In genomic region chr2:7880561-7880960, GRCh38 we compare ENCODE assay signal across 2 cellular contexts.
TF ChIP-seq lines count a peak whose summit lies in the region.

No MANE protein-coding gene starts in this region.

TF ChIP-seq in GM23338, 12 proteins besides CTCF, POLR2A, EP300 and RAD21:
- no peak for TF ChIP-seq ZNF462 (CRISPR knock-in tag; IDR thresholded peaks at IDR 0.05)
- no peak for TF ChIP-seq ETS1 (IDR thresholded peaks at IDR 0.05)
- TF ChIP-seq STAT1 (IDR thresholded peaks at IDR 0.05; ENCODE audit: unreplicated experiment), result no peak
- TF ChIP-seq POLR2AphosphoS5 (IDR thresholded peaks at IDR 0.05; ENCODE audit: low read depth), result no peak
- no peak for TF ChIP-seq EZH2phosphoT487 (IDR thresholded peaks at IDR 0.05; ENCODE audit: unreplicated experiment)
- TF ChIP-seq ZNF114 (CRISPR knock-in tag; IDR thresholded peaks at IDR 0.05), result no peak
- TF ChIP-seq NANOG (IDR thresholded peaks at IDR 0.05; ENCODE audit: borderline replicate concordance), result no peak
- TF ChIP-seq REST (IDR thresholded peaks at IDR 0.05; ENCODE audit: unreplicated experiment), result no peak
- no peak for TF ChIP-seq EZH2 (IDR thresholded peaks at IDR 0.05; ENCODE audit: low read depth, unreplicated experiment)
- TF ChIP-seq ZNF331 (CRISPR knock-in tag; IDR thresholded peaks at IDR 0.05; ENCODE audit: low read depth), result no peak
TF ChIP-seq in GM23338: peak in this region for 0.

TF ChIP-seq in H1, 55 proteins besides CTCF, POLR2A, EP300 and RAD21:
- TF ChIP-seq TAF7 (optimal IDR thresholded peaks at IDR 0.05; ENCODE audit: borderline replicate concordance, low read depth, low read length) (peak; percentile 2), KDM1A (IDR thresholded peaks at IDR 0.05; ENCODE audit: borderline replicate concordance, low read length) (no peak), KDM5A (IDR thresholded peaks at IDR 0.05; ENCODE audit: low read length) (no peak), ZNF274 (IDR thresholded peaks at IDR 0.05; ENCODE audit: borderline replicate concordance, extremely low read depth, low read length) (no peak), SIRT6 (IDR thresholded peaks at IDR 0.05; ENCODE audit: low read length) (no peak), TCF12 (IDR thresholded peaks at IDR 0.05; ENCODE audit: low read depth, low read length) (no peak), RXRA (IDR thresholded peaks at IDR 0.05; ENCODE audit: insufficient read depth, low read depth, low read length) (no peak), KDM4A (IDR thresholded peaks at IDR 0.05; ENCODE audit: low read depth, low read length, severe bottlenecking) (no peak)
